Comparison of ENCODE assay signal across 1 cellular context in the genomic region with DNA sequence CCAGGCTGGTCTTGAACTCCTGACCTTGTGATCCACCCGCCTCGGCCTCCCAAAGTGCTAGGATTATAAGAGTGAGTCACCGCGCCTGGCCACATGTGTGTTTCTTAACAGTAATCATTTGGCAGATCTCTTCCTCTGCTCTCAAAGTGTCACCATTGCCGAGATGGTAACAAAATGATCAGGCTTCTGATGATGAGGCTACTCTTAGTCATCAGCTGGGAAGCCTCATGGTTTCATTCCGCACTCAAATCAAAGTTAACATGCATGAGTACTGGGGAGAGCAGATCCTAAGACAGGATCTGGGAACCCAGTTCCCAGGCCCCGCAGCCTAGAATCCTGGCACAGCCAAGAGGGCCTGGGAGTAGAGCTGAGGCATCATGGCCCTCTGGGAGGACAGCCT.
TF ChIP-seq lines count a peak whose summit lies in the region.

No MANE protein-coding gene starts in this region.

TF ChIP-seq in K562, 482 proteins besides CTCF, POLR2A, EP300 and RAD21 (continued from another document):
- TF ChIP-seq, protein P1, sequence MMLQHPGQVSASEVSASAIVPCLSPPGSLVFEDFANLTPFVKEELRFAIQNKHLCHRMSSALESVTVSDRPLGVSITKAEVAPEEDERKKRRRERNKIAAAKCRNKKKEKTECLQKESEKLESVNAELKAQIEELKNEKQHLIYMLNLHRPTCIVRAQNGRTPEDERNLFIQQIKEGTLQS (IDR thresholded peaks at IDR 0.05) = peak; percentile 34; the same call in 1 of the 2 replicates
- TF ChIP-seq, protein P1 (CRISPR knock-in tag; conservative IDR thresholded peaks at IDR 0.05) = no peak
- TF ChIP-seq FOSL1 (tag; conservative IDR thresholded peaks at IDR 0.05) = peak; percentile 94
